ENCODE assay signal across 1 cellular context in the genomic region with DNA sequence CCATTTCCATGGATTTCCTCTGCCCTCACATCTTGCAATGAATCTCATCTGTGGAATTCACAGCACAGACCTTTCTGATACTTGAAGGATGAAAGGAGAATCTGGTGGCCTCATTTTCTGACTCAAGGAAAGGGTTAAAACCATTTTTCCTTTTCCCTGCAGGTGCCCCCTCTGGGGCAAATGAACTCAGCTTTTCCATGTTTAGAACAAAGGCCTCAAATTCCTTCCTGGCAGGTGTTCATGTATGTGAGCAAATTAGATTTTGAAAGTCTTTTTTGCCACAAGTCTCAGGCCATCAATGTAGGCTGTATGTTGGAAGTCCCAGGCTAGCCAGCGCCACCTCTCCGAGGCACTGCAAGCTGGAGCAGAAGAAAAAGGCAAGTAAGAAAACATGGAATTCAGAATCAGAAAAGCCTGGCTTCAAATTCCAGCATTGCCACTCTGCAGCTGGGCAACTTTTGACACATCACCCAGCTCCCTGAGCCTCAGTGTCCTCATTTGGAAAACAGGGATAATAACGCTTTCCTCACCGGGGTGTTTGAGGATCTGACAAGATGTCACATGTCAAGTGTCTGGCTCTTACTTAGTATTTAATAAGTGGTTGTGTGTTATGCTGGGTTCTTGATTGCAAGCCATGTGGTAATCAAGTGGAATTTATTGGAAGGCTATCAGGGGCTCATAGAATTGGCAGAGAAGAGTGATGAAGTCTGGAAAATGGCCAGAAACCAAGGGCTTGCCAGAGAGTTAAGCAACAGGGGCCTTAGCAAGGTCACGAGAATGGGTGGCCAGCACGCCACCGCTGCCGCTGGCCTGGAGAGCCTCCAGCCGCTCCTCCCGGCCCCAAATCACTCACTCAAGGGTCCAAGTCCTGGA.
TF ChIP-seq lines count a peak whose summit lies in the region.

No MANE protein-coding gene starts in this region.

TF ChIP-seq in H1, 55 proteins besides CTCF, POLR2A, EP300 and RAD21:
- TF ChIP-seq JUN (IDR thresholded peaks at IDR 0.05; ENCODE audit: low read depth, low read length) (0 out of 2 replicates have a peak, but pooled peaks have one; percentile 39), JUND (IDR thresholded peaks at IDR 0.05; ENCODE audit: low read length) (peak; percentile 57; the same call in 1 of the 2 replicates), POLR2AphosphoS5 (IDR thresholded peaks at IDR 0.05; ENCODE audit: low read depth, low read length) (no peak), TEAD4 (IDR thresholded peaks at IDR 0.05; ENCODE audit: low read depth, low read length) (0 out of 2 replicates have a peak, but pooled peaks have one; percentile 11)
